16 cellular contexts compared by ENCODE assay signal in the genomic region with DNA sequence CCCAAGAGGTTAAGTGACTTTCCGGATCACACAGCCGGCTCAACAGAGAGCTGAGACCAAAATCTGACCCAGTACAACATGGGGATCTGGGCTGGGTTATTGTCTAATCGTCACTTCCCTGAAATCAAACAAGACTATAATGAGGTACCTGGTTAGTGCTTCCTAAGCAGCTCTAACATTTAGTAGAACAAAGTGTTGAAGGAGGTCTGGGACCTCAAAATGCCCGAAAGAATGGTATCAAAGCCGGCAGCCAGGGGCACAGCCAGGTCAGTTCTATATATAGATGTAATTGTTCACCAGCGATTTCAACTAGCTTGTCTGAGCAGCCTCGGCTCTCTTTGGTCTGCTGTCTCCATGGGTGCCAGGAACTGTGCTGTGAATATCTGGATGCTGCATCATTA.
"Had no signal": no experiment of that assay in that cellular context is flagged by ENCODE, and none has a peak within 500 bp of the region (broad histone marks: within the 10 kb centered on the region; RNA-seq: fewer than 3 reads in every experiment).

No MANE protein-coding gene starts in this region.

- H3K27me3 Mint-ChIP-seq: activated naive CD4-positive, alpha-beta T cell treated with anti-CD3 and anti-CD28 coated beads, Interleukin-2, amount 10 ng/mL, durations not matched to agents 7 days and 5 days had no signal

- H3K4me3 Mint-ChIP-seq: activated CD4-positive, alpha-beta memory T cell treated with anti-CD3 and anti-CD28 coated beads for 36 hours; activated naive CD4-positive, alpha-beta T cell treated with anti-CD3 and anti-CD28 coated beads, Interleukin-2, amount 10 ng/mL, durations not matched to agents 7 days and 5 days; activated T-helper 1 cell treated with anti-CD3 and anti-CD28 coated beads, Interleukin-12 subunit alpha, Interleukin-12 subunit beta, Interleukin-2, Interleukin-4 antibody, amounts not matched to agents 30 ng/mL and 10 ng/mL and 1 ng/mL, durations not matched to agents 14 hours and 24 hours and 36 hours; naive thymus-derived CD8-positive, alpha-beta T cell; T-cell had no signal

- H3K36me3 Mint-ChIP-seq: activated CD4-positive, alpha-beta memory T cell treated with anti-CD3 and anti-CD28 coated beads for 36 hours; activated naive CD4-positive, alpha-beta T cell treated with anti-CD3 and anti-CD28 coated beads, Interleukin-2, amount 10 ng/mL, durations not matched to agents 7 days and 5 days; T-cell had no signal

- H3K27me3 ChIP-seq: body of pancreas, uterus had no signal

- DNase-seq: activated CD4-positive, alpha-beta memory T cell treated with anti-CD3 and anti-CD28 coated beads for 36 hours; activated CD8-positive, alpha-beta memory T cell treated with anti-CD3 and anti-CD28 coated beads, Interleukin-2, amount 50 U/mL, for 4 hours; activated naive CD4-positive, alpha-beta T cell treated with anti-CD3 and anti-CD28 coated beads, Interleukin-2, amount 10 ng/mL, durations not matched to agents 7 days and 5 days; esophagus squamous epithelium; foreskin melanocyte; kidney glomerular epithelial cell; mucosa of descending colon; naive thymus-derived CD8-positive, alpha-beta T cell; occipital lobe; T-cell; uterus had no signal

- H3K4me1 Mint-ChIP-seq: activated naive CD4-positive, alpha-beta T cell treated with anti-CD3 and anti-CD28 coated beads, Interleukin-2, amount 10 ng/mL, durations not matched to agents 7 days and 5 days; T-cell had no signal

- H3K4me1 ChIP-seq: body of pancreas, esophagus squamous epithelium, uterus had no signal

- H3K4me3 ChIP-seq: body of pancreas, esophagus squamous epithelium, mucosa of descending colon, SK-N-MC, skin epidermis, uterus had no signal

- H3K27ac ChIP-seq: esophagus squamous epithelium, SK-N-MC, VCaP had no signal

- ATAC-seq: body of pancreas; mucosa of descending colon; naive thymus-derived CD8-positive, alpha-beta T cell; T-cell had no signal

- H3K27ac Mint-ChIP-seq: activated CD4-positive, alpha-beta memory T cell treated with anti-CD3 and anti-CD28 coated beads for 36 hours; activated naive CD4-positive, alpha-beta T cell treated with anti-CD3 and anti-CD28 coated beads, Interleukin-2, amount 10 ng/mL, durations not matched to agents 7 days and 5 days; activated T-helper 1 cell treated with anti-CD3 and anti-CD28 coated beads, Interleukin-12 subunit alpha, Interleukin-12 subunit beta, Interleukin-2, Interleukin-4 antibody, amounts not matched to agents 30 ng/mL and 10 ng/mL and 1 ng/mL, durations not matched to agents 14 hours and 24 hours and 36 hours; naive thymus-derived CD8-positive, alpha-beta T cell; T-cell had no signal

- H3K36me3 ChIP-seq: esophagus squamous epithelium, uterus had no signal
